In genomic region chr14:95098984-95099599, GRCh38 we compare ENCODE assay signal across 8 cellular contexts. TPM values are rescaled to one million over a fixed set of nuclear protein-coding genes. Genes with fewer than 3 reads are reported as not detected.
DNase-seq lines count a peak whose midpoint lies in the region; ATAC-seq, FAIRE-seq and TF ChIP-seq lines count a peak whose summit lies in the region.

No MANE protein-coding gene starts in this region.

- no peak overlapping the region for H3K27ac Mint-ChIP-seq in activated naive CD8-positive, alpha-beta T cell treated with anti-CD3 and anti-CD28 coated beads for 36 hours

- H3K9me3 Mint-ChIP-seq in activated naive CD8-positive, alpha-beta T cell treated with anti-CD3 and anti-CD28 coated beads for 36 hours, result no peaks in the 10 kb centered on the region

- H3K27me3 Mint-ChIP-seq in activated naive CD8-positive, alpha-beta T cell treated with anti-CD3 and anti-CD28 coated beads for 36 hours, result no peaks in the 10 kb centered on the region

- DNase-seq in CD1c-positive myeloid dendritic cell (ENCODE audit: extremely low spot score) (peak; percentile 38), H54 (ENCODE audit: insufficient read length, low spot score) (peak; percentile 8), NCI-H82 (lab: John Stamatoyannopoulos, UW) (peak; percentile 78), left cardiac atrium (peak; percentile 74), retina (peak; percentile 47)
- DNase-seq in activated naive CD8-positive, alpha-beta T cell treated with anti-CD3 and anti-CD28 coated beads for 36 hours, result peak; percentile 5

- no peak overlapping the region for H3K4me3 Mint-ChIP-seq in activated naive CD8-positive, alpha-beta T cell treated with anti-CD3 and anti-CD28 coated beads for 36 hours

- intact Hi-C loops in left cardiac atrium (cut with DNase I), result loop anchor here (10.0 kb wide), 3 partner anchors 194 to 404 kb away; no protein-coding TSS in a partner anchor

- peaks cover 29% of the 10 kb centered on the region for H3K36me3 Mint-ChIP-seq in activated naive CD8-positive, alpha-beta T cell treated with anti-CD3 and anti-CD28 coated beads for 36 hours

- no peak for FAIRE-seq in H54 (lab: Jason Lieb, UNC)

- peak; percentile 72 to 82 for ATAC-seq in left cardiac atrium
- no peak for ATAC-seq in GM21576 (IDR thresholded peaks at IDR 0.05; ENCODE audit: unreplicated experiment)
- no peak for ATAC-seq in HG02970 (IDR thresholded peaks at IDR 0.05; ENCODE audit: low FRiP score, unreplicated experiment)

- TF ChIP-seq POLR2A in H54 (IDR thresholded peaks at IDR 0.05; ENCODE audit: low read depth, low read length), result no peak

- peaks cover 16% of the 10 kb centered on the region for H3K4me1 Mint-ChIP-seq in activated naive CD8-positive, alpha-beta T cell treated with anti-CD3 and anti-CD28 coated beads for 36 hours

RNA-seq across cellular contexts. Expression of gene DICER1, which starts 58.2 kb away (rescaled TPM):
- total RNA-seq in activated naive CD8-positive, alpha-beta T cell treated with anti-CD3 and anti-CD28 coated beads for 36 hours, result 10 to 100 TPM; 53.1 to 60.3 TPM
- 10 to 100 TPM; 25.0 to 29.4 TPM for total RNA-seq in left cardiac atrium

Comparison
In these comparisons a context has a peak if more than half of its experiments do, and no peak if none do; other contexts are left out.
1. DNase-seq: peak in every context shown above with its lines; median percentile 78 in NCI-H82; 74 in left cardiac atrium; 47 in retina; 38 in CD1c-positive myeloid dendritic cell; 8 in H54; 5 in activated naive CD8-positive, alpha-beta T cell treated with anti-CD3 and anti-CD28 coated beads for 36 hours.
2. ATAC-seq: peak in left cardiac atrium (2 of 2); none in GM21576 (single experiment) and HG02970 (single experiment).